In the genomic region with DNA sequence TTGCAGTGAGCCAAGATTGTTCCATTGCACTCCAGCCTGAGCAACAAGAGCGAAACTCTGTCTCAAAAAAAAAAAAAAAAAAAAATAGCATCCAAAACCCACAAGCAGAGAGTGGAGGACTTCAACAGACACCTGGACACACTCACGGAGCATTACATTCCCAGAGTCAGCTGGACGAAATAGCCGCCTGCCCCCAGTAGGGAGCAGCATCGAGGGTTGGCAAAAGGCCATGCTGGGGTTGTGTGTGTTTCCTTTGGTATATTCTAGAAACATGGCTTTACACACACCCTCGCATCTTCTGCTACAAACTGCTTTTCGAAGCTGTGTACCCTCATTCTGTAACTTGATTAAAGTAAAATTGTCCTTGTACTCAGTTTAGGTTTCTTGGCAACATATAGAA, we compare ENCODE assay signal across 8 cellular contexts. TPM values are rescaled to one million over a fixed set of nuclear protein-coding genes. Genes with fewer than 3 reads are reported as not detected.
DNase-seq lines count a peak whose midpoint lies in the region; ATAC-seq and TF ChIP-seq lines count a peak whose summit lies in the region.

No MANE protein-coding gene starts in this region.

- H4K20me1 ChIP-seq in HCT116 (ENCODE audit: insufficient read depth): no peaks in the 10 kb centered on the region

- no peak overlapping the region for H3K18ac ChIP-seq in neuronal stem cell (ENCODE audit: low read length)

- POLR2A ChIA-PET in AG04449 (lab: Yijun Ruan, JAX): no interaction called here
- POLR2A ChIA-PET in HCT116 (lab: Charles Lee): no interaction called here

- no CpG with 5 or more reads among the region's 7 CpGs for WGBS in neuronal stem cell (ENCODE audit: extremely low coverage in 2 of 2, insufficient read length in 2 of 2, insufficient replicate concordance in 1 of 2), 2 donors

- H4K91ac ChIP-seq in neuronal stem cell (ENCODE audit: low read depth, low read length, poor library complexity): no peak overlapping the region

- H3K27ac ChIP-seq in HCT116 (ENCODE audit: low read depth, low read length): no peak overlapping the region
- H3K27ac ChIP-seq in neuronal stem cell (replicated peaks; ENCODE audit: low read length): peak overlapping the region; percentile 7

- no peaks in the 10 kb centered on the region for H3K79me1 ChIP-seq in neuronal stem cell (ENCODE audit: low read depth, low read length)

- no peak overlapping the region for H3K4me2 ChIP-seq in HCT116 (ENCODE audit: low read length)
- no peak overlapping the region for H3K4me2 ChIP-seq in neuronal stem cell (ENCODE audit: insufficient read depth, low read length, poor library complexity, severe bottlenecking)

- CTCF ChIA-PET in AG04449 (lab: Yijun Ruan, JAX): interaction anchor here (0.6 kb wide), 1 partner anchor 14 kb away, joined by 3 read pairs; no protein-coding TSS in a partner anchor
- CTCF ChIA-PET in HCT116 (lab: Charles Lee): interaction anchor here (0.6 to 3.1 kb wide), 9 partner anchors 9 to 362 kb away, joined by 3 to 38 read pairs (median 4); no protein-coding TSS in a partner anchor

- no peak overlapping the region for H3K14ac ChIP-seq in neuronal stem cell (ENCODE audit: low read length)

- DNase-seq in AG04449 (ENCODE audit: low read depth, low spot score): no peak
- peak; percentile 40 for DNase-seq in HCT116 (ENCODE audit: low read depth, low spot score)
- peak; percentile 26 for DNase-seq in effector CD4-positive, alpha-beta T cell
- DNase-seq in neuronal stem cell (ENCODE audit: low spot score): no peak
- no peak for DNase-seq in NCI-H446 treated with DMSO at 0.1 percent for 48 hours (lab: John Stamatoyannopoulos, UW)

- H2AFZ ChIP-seq in HCT116 (ENCODE audit: low read depth, low read length, poor library complexity, severe bottlenecking) (no peak overlapping the region), neuronal stem cell (ENCODE audit: low read length) (peak overlapping the region; percentile 68)

- intact Hi-C loops in HCT116 (cut with micrococcal nuclease): loop anchor here (1.0 kb wide), 1 partner anchor 287 kb away; no protein-coding TSS in a partner anchor

- H3K23ac ChIP-seq in neuronal stem cell (ENCODE audit: low read depth, low read length, poor library complexity): no peak overlapping the region

- H3K4me3 ChIP-seq in AG04449 (ENCODE audit: low read depth, low read length): no peak overlapping the region
- H3K4me3 ChIP-seq in HCT116 (replicated peaks in 1 of 2; ENCODE audit: low read depth in 1 of 2, low read length in 2 of 2): no peak overlapping the region
- no peak overlapping the region for H3K4me3 ChIP-seq in WI38 (ENCODE audit: low read depth, low read length)
- H3K4me3 ChIP-seq in neuronal stem cell (ENCODE audit: low read length in 2 of 2): no peak overlapping the region

- peaks cover 0 to 3% of the 10 kb centered on the region in 2 experiments; a peak in 1 of 4 replicates for H3K4me1 ChIP-seq in HCT116 (ENCODE audit: control insufficient read depth in 1 of 2, insufficient read depth in 2 of 2, low read length in 2 of 2)
- H3K4me1 ChIP-seq in neuronal stem cell (ENCODE audit: control insufficient read depth in 2 of 2, insufficient read depth in 1 of 2, low read depth in 1 of 2, low read length in 2 of 2): peaks cover 4 to 6% of the 10 kb centered on the region in 2 donors

- TF ChIP-seq CTCF in AG04449 (IDR thresholded peaks at IDR 0.05; ENCODE audit: insufficient read depth, low read length, missing control alignments) (peak; percentile 21), HCT116 (IDR thresholded peaks at IDR 0.05 in 2 of 3, conservative IDR thresholded peaks at IDR 0.05 in 1 of 3; ENCODE audit: borderline replicate concordance in 1 of 3, insufficient read depth in 1 of 3, low read depth in 2 of 3, low read length in 2 of 3) (peak; percentile 12 to 73 (median 65); a peak in 4 of 6 replicates), WI38 (IDR thresholded peaks at IDR 0.05; ENCODE audit: low read depth, low read length) (0 out of 2 replicates have a peak, but pooled peaks have one; percentile 12)

- H2BK15ac ChIP-seq in neuronal stem cell (ENCODE audit: low read length): no peak overlapping the region

- H3K4ac ChIP-seq in neuronal stem cell (ENCODE audit: low read length): no peak overlapping the region

- H3K9me3 ChIP-seq in HCT116 (ENCODE audit: control insufficient read depth in 1 of 2, insufficient read depth in 1 of 2, low read depth in 1 of 2, low read length in 2 of 2): no peaks in the 10 kb centered on the region
- H3K9me3 ChIP-seq in neuronal stem cell (replicated peaks in 1 of 2; ENCODE audit: control insufficient read depth in 2 of 2, insufficient read depth in 1 of 2, low read depth in 1 of 2, low read length in 2 of 2): no peaks in the 10 kb centered on the region

- no peak overlapping the region for H2BK5ac ChIP-seq in neuronal stem cell (ENCODE audit: low read length)

- no peak overlapping the region for H2BK120ac ChIP-seq in neuronal stem cell (ENCODE audit: low read depth, low read length)

- no peaks in the 10 kb centered on the region for H3K36me3 ChIP-seq in HCT116 (ENCODE audit: control insufficient read depth in 1 of 2, insufficient read depth in 2 of 2, low read length in 2 of 2)
- H3K36me3 ChIP-seq in neuronal stem cell (replicated peaks in 1 of 2; ENCODE audit: control insufficient read depth in 2 of 2, insufficient read depth in 2 of 2, low read length in 2 of 2): no peaks in the 10 kb centered on the region

- no peak overlapping the region for H2AK5ac ChIP-seq in neuronal stem cell (ENCODE audit: low read depth, low read length)

- TF ChIP-seq RAD21 in HCT116 (IDR thresholded peaks at IDR 0.05; ENCODE audit: low read depth): peak; percentile 28

- RAD21 ChIA-PET in HCT116 (lab: Charles Lee; ENCODE audit: low non-redundant PET in 1 of 2, low total read pairs in 2 of 2, uncharacterized antibody in 2 of 2, unreplicated experiment in 2 of 2): interaction anchor here (0.5 to 1.0 kb wide), 4 partner anchors 42 to 283 kb away, joined by 3 read pairs; no protein-coding TSS in a partner anchor

- no peaks in the 10 kb centered on the region for H3K79me2 ChIP-seq in HCT116 (ENCODE audit: insufficient read depth, low read length)

- no peaks in the 10 kb centered on the region for H3K27me3 ChIP-seq in HCT116 (ENCODE audit: insufficient read depth, low read length)
- H3K27me3 ChIP-seq in neuronal stem cell (ENCODE audit: control insufficient read depth in 3 of 3, insufficient read depth in 3 of 3, low read depth in 1 of 3, low read length in 3 of 3): no peaks in the 10 kb centered on the region

- H2BK12ac ChIP-seq in neuronal stem cell (ENCODE audit: low read length): no peak overlapping the region

- H3K9ac ChIP-seq in HCT116 (ENCODE audit: low read length) (no peak overlapping the region), neuronal stem cell (ENCODE audit: low read depth, low read length, poor library complexity) (no peak overlapping the region)

- no TSS peak for BruUV-seq in HCT116 (replicated peaks; lab: Mats Ljungman, UMichigan)

- H3K9me2 ChIP-seq in HCT116 (ENCODE audit: insufficient read depth): no peaks in the 10 kb centered on the region

- peak; percentile 89 for ATAC-seq in HCT116
- ATAC-seq in GM18858 (IDR thresholded peaks at IDR 0.05; ENCODE audit: unreplicated experiment): no peak
- no peak for ATAC-seq in HG02759 (IDR thresholded peaks at IDR 0.05; ENCODE audit: unreplicated experiment)

- TF ChIP-seq POLR2A in HCT116 (IDR thresholded peaks at IDR 0.05; ENCODE audit: borderline replicate concordance, extremely low read depth, insufficient read depth, insufficient read length): no peak

- H4K8ac ChIP-seq in neuronal stem cell (ENCODE audit: low read depth, low read length): no peak overlapping the region

TF ChIP-seq in HCT116, 20 proteins besides CTCF, POLR2A, EP300 and RAD21 (continues in another document):
- no peak for TF ChIP-seq ELF1 (IDR thresholded peaks at IDR 0.05; ENCODE audit: borderline replicate concordance, low read depth)
- TF ChIP-seq, protein P1, sequence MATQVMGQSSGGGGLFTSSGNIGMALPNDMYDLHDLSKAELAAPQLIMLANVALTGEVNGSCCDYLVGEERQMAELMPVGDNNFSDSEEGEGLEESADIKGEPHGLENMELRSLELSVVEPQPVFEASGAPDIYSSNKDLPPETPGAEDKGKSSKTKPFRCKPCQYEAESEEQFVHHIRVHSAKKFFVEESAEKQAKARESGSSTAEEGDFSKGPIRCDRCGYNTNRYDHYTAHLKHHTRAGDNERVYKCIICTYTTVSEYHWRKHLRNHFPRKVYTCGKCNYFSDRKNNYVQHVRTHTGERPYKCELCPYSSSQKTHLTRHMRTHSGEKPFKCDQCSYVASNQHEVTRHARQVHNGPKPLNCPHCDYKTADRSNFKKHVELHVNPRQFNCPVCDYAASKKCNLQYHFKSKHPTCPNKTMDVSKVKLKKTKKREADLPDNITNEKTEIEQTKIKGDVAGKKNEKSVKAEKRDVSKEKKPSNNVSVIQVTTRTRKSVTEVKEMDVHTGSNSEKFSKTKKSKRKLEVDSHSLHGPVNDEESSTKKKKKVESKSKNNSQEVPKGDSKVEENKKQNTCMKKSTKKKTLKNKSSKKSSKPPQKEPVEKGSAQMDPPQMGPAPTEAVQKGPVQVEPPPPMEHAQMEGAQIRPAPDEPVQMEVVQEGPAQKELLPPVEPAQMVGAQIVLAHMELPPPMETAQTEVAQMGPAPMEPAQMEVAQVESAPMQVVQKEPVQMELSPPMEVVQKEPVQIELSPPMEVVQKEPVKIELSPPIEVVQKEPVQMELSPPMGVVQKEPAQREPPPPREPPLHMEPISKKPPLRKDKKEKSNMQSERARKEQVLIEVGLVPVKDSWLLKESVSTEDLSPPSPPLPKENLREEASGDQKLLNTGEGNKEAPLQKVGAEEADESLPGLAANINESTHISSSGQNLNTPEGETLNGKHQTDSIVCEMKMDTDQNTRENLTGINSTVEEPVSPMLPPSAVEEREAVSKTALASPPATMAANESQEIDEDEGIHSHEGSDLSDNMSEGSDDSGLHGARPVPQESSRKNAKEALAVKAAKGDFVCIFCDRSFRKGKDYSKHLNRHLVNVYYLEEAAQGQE (IDR thresholded peaks at IDR 0.05; ENCODE audit: low read depth): no peak
- no peak for TF ChIP-seq EZH2 (IDR thresholded peaks at IDR 0.05)
- TF ChIP-seq CEBPB (IDR thresholded peaks at IDR 0.05; ENCODE audit: low read depth): no peak
- no peak for TF ChIP-seq EZH2phosphoT487 (IDR thresholded peaks at IDR 0.05; ENCODE audit: borderline replicate concordance)
- TF ChIP-seq JUND (IDR thresholded peaks at IDR 0.05): no peak
- no peak for TF ChIP-seq CBX3 (IDR thresholded peaks at IDR 0.05; ENCODE audit: low read depth)
- TF ChIP-seq SP1 (IDR thresholded peaks at IDR 0.05; ENCODE audit: low read depth): no peak

RNA-seq across cellular contexts. Expression of a gene that starts 5.3 kb away (rescaled TPM):
- 0.20 TPM for total RNA-seq in HCT116 (2021; ENCODE audit: unreplicated experiment)
- polyA plus RNA-seq in HCT116 (2012): 0.01 and 0.09 TPM in 2 replicates
- polyA plus RNA-seq in neuronal stem cell (2013, experiment 1 of 2): 35.3 TPM
- polyA plus RNA-seq in neuronal stem cell (2013, experiment 2 of 2): 35.4 TPM

RNA-seq across cellular contexts. Expression of a gene that starts 54.9 kb away (rescaled TPM):
- 70.1 TPM for total RNA-seq in HCT116 (2021; ENCODE audit: unreplicated experiment)
- 72.0 and 75.3 TPM in 2 replicates for polyA plus RNA-seq in HCT116 (2012)
- polyA plus RNA-seq in neuronal stem cell (2013, experiment 1 of 2): 30.5 TPM
- 30.3 TPM for polyA plus RNA-seq in neuronal stem cell (2013, experiment 2 of 2)

Comparison
In these comparisons a context has a peak if more than half of its experiments do, and no peak if none do; other contexts are left out.
1. DNase-seq: peak in HCT116 (single experiment) and effector CD4-positive, alpha-beta T cell (single experiment); none in AG04449 (single experiment), neuronal stem cell (single experiment) and NCI-H446 treated with DMSO at 0.1 percent for 48 hours (single experiment).
2. CTCF ChIP-seq: peak in every context shown above with its lines; median percentile 65 in HCT116; 21 in AG04449; 12 in WI38.